Comparison of ENCODE assay signal across 1 cellular context in the genomic region with DNA sequence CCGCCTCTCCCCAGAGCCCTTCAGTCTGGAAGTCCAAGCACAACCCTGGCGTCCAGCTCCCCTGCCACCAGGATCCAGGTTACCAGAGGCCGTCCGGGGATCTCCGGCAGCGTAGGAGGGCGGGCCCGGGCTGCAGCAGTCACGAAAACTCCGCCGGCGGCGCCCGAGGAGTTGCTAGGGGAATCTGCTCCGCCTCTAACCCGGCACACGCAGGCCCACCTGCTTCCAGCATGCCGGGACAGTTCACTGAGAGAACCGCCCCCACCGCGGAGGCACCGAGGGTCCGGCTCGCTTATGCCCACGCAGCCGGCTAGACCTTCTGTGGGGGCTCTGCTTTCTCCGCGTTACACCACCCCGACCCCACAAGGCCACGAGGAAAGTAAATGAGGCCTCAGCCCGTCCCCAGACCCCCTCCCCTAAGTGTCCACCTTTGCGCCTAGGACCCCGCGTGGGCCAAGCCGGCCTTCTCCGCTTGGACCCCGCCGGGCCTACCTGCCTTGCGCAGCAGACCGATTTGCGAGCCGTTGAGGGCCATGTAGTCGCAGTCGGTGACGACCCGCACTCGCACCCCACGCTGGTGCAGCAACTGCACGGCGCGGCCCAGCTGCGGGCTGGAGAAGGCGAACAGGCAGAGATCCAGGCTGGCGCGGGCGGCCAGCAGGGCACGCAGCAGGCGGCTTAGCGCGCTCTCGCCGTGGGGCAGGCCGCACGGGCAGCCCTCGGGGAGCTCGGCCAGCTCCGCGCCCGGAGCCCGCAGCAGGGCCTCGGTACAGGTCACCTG.
TF ChIP-seq lines count a peak whose summit lies in the region.

No MANE protein-coding gene starts in this region.

TF ChIP-seq in HepG2, 621 proteins besides CTCF, POLR2A, EP300 and RAD21 (continued from another document and continues in another):
- TF ChIP-seq, protein P1, sequence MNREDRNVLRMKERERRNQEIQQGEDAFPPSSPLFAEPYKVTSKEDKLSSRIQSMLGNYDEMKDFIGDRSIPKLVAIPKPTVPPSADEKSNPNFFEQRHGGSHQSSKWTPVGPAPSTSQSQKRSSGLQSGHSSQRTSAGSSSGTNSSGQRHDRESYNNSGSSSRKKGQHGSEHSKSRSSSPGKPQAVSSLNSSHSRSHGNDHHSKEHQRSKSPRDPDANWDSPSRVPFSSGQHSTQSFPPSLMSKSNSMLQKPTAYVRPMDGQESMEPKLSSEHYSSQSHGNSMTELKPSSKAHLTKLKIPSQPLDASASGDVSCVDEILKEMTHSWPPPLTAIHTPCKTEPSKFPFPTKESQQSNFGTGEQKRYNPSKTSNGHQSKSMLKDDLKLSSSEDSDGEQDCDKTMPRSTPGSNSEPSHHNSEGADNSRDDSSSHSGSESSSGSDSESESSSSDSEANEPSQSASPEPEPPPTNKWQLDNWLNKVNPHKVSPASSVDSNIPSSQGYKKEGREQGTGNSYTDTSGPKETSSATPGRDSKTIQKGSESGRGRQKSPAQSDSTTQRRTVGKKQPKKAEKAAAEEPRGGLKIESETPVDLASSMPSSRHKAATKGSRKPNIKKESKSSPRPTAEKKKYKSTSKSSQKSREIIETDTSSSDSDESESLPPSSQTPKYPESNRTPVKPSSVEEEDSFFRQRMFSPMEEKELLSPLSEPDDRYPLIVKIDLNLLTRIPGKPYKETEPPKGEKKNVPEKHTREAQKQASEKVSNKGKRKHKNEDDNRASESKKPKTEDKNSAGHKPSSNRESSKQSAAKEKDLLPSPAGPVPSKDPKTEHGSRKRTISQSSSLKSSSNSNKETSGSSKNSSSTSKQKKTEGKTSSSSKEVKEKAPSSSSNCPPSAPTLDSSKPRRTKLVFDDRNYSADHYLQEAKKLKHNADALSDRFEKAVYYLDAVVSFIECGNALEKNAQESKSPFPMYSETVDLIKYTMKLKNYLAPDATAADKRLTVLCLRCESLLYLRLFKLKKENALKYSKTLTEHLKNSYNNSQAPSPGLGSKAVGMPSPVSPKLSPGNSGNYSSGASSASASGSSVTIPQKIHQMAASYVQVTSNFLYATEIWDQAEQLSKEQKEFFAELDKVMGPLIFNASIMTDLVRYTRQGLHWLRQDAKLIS (CRISPR knock-in tag; IDR thresholded peaks at IDR 0.05) = no peak
- TF ChIP-seq HDAC1 (CRISPR knock-in tag; IDR thresholded peaks at IDR 0.05) (0 out of 2 replicates have a peak, but pooled peaks have one; percentile 34), ZNF142 (CRISPR knock-in tag; IDR thresholded peaks at IDR 0.05) (peak; percentile 76; the same call in 1 of the 2 replicates), ZNF709 (CRISPR knock-in tag; IDR thresholded peaks at IDR 0.05) (no peak), ZNF670 (CRISPR knock-in tag; IDR thresholded peaks at IDR 0.05; ENCODE audit: borderline replicate concordance) (0 out of 2 replicates have a peak, but pooled peaks have one; percentile 68), POLR2G (IDR thresholded peaks at IDR 0.05; ENCODE audit: low read depth, low read length) (no peak; the same call in 1 of the 2 replicates), NFE2L2 (IDR thresholded peaks at IDR 0.05; ENCODE audit: low read length) (no peak), NAIF1 (CRISPR knock-in tag; IDR thresholded peaks at IDR 0.05; ENCODE audit: borderline replicate concordance) (peak; percentile 67; the same call in 1 of the 2 replicates), ZNF570 (CRISPR knock-in tag; IDR thresholded peaks at IDR 0.05; ENCODE audit: borderline replicate concordance) (0 out of 2 replicates have a peak, but pooled peaks have one; percentile 16), JARID2 (CRISPR knock-in tag; IDR thresholded peaks at IDR 0.05; ENCODE audit: insufficient replicate concordance) (no peak), GABPB1 (CRISPR knock-in tag; IDR thresholded peaks at IDR 0.05) (0 out of 2 replicates have a peak, but pooled peaks have one; percentile 15), ZNF343 (CRISPR knock-in tag; IDR thresholded peaks at IDR 0.05) (0 out of 2 replicates have a peak, but pooled peaks have one; percentile 15), SRSF1 (optimal IDR thresholded peaks at IDR 0.05; ENCODE audit: low read depth, low read length) (peak; percentile 11), ZNF3 (CRISPR knock-in tag; IDR thresholded peaks at IDR 0.05) (no peak), KMT2A (CRISPR knock-in tag; IDR thresholded peaks at IDR 0.05) (no peak), DPF2 (CRISPR knock-in tag; IDR thresholded peaks at IDR 0.05; ENCODE audit: borderline replicate concordance, low read depth) (0 out of 2 replicates have a peak, but pooled peaks have one; percentile 18), ZNF687 (CRISPR knock-in tag; IDR thresholded peaks at IDR 0.05) (peak; percentile 50), DNMT1 (CRISPR knock-in tag; IDR thresholded peaks at IDR 0.05) (no peak)
- TF ChIP-seq, protein P2, sequence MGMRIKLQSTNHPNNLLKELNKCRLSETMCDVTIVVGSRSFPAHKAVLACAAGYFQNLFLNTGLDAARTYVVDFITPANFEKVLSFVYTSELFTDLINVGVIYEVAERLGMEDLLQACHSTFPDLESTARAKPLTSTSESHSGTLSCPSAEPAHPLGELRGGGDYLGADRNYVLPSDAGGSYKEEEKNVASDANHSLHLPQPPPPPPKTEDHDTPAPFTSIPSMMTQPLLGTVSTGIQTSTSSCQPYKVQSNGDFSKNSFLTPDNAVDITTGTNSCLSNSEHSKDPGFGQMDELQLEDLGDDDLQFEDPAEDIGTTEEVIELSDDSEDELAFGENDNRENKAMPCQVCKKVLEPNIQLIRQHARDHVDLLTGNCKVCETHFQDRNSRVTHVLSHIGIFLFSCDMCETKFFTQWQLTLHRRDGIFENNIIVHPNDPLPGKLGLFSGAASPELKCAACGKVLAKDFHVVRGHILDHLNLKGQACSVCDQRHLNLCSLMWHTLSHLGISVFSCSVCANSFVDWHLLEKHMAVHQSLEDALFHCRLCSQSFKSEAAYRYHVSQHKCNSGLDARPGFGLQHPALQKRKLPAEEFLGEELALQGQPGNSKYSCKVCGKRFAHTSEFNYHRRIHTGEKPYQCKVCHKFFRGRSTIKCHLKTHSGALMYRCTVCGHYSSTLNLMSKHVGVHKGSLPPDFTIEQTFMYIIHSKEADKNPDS (CRISPR knock-in tag; IDR thresholded peaks at IDR 0.05) = no peak
- TF ChIP-seq, protein P3, sequence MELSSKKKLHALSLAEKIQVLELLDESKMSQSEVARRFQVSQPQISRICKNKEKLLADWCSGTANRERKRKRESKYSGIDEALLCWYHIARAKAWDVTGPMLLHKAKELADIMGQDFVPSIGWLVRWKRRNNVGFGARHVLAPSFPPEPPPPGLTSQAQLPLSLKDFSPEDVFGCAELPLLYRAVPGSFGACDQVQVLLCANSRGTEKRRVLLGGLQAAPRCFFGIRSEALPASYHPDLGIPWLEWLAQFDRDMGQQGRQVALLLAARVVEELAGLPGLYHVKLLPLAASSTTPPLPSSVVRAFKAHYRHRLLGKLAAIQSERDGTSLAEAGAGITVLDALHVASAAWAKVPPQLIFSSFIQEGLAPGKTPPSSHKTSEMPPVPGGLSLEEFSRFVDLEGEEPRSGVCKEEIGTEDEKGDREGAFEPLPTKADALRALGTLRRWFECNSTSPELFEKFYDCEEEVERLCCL (CRISPR knock-in tag; IDR thresholded peaks at IDR 0.05; ENCODE audit: borderline replicate concordance) = no peak
- TF ChIP-seq, protein P4, sequence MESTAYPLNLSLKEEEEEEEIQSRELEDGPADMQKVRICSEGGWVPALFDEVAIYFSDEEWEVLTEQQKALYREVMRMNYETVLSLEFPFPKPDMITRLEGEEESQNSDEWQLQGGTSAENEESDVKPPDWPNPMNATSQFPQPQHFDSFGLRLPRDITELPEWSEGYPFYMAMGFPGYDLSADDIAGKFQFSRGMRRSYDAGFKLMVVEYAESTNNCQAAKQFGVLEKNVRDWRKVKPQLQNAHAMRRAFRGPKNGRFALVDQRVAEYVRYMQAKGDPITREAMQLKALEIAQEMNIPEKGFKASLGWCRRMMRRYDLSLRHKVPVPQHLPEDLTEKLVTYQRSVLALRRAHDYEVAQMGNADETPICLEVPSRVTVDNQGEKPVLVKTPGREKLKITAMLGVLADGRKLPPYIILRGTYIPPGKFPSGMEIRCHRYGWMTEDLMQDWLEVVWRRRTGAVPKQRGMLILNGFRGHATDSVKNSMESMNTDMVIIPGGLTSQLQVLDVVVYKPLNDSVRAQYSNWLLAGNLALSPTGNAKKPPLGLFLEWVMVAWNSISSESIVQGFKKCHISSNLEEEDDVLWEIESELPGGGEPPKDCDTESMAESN (CRISPR knock-in tag; conservative IDR thresholded peaks at IDR 0.05) = 0 out of 2 replicates have a peak, but pooled peaks have one; percentile 8
- TF ChIP-seq, protein P5, sequence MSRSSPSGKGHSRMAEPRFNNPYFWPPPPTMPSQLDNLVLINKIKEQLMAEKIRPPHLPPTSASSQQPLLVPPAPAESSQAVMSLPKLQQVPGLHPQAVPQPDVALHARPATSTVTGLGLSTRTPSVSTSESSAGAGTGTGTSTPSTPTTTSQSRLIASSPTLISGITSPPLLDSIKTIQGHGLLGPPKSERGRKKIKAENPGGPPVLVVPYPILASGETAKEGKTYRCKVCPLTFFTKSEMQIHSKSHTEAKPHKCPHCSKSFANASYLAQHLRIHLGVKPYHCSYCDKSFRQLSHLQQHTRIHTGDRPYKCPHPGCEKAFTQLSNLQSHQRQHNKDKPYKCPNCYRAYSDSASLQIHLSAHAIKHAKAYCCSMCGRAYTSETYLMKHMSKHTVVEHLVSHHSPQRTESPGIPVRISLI (CRISPR knock-in tag; IDR thresholded peaks at IDR 0.05; ENCODE audit: borderline replicate concordance) = no peak
- TF ChIP-seq, protein P6, sequence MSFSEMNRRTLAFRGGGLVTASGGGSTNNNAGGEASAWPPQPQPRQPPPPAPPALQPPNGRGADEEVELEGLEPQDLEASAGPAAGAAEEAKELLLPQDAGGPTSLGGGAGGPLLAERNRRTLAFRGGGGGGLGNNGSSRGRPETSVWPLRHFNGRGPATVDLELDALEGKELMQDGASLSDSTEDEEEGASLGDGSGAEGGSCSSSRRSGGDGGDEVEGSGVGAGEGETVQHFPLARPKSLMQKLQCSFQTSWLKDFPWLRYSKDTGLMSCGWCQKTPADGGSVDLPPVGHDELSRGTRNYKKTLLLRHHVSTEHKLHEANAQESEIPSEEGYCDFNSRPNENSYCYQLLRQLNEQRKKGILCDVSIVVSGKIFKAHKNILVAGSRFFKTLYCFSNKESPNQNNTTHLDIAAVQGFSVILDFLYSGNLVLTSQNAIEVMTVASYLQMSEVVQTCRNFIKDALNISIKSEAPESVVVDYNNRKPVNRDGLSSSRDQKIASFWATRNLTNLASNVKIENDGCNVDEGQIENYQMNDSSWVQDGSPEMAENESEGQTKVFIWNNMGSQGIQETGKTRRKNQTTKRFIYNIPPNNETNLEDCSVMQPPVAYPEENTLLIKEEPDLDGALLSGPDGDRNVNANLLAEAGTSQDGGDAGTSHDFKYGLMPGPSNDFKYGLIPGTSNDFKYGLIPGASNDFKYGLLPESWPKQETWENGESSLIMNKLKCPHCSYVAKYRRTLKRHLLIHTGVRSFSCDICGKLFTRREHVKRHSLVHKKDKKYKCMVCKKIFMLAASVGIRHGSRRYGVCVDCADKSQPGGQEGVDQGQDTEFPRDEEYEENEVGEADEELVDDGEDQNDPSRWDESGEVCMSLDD (CRISPR knock-in tag; IDR thresholded peaks at IDR 0.05; ENCODE audit: borderline replicate concordance) = peak; percentile 42; the same call in 1 of the 2 replicates
